Comparison of ENCODE assay signal across 28 cellular contexts in genomic region chr12:108403952-108404351, GRCh38.
A peak's percentile ranks its signal among the peaks of the same experiment; 100 is the strongest.
DNase-seq lines count a peak whose midpoint lies in the region; ATAC-seq and TF ChIP-seq lines count a peak whose summit lies in the region.
"Had no signal": no experiment of that assay in that cellular context is flagged by ENCODE, and none has a peak within 500 bp of the region (broad histone marks: within the 10 kb centered on the region; RNA-seq: fewer than 3 reads in every experiment).

No MANE protein-coding gene starts in this region.

- no peaks in the 10 kb centered on the region for H3F3A ChIP-seq in GM23248 (ENCODE audit: insufficient read depth)

- no peaks in the 10 kb centered on the region for H3K36me3 ChIP-seq in GM23248 (ENCODE audit: low read depth)
- H3K36me3 ChIP-seq: colonic mucosa, heart left ventricle, sigmoid colon had no signal

- H3K9me2 ChIP-seq in GM23248 (ENCODE audit: insufficient read depth), result no peaks in the 10 kb centered on the region

- H3K27ac ChIP-seq in GM23248, result no peak overlapping the region
- H3K27ac ChIP-seq: colonic mucosa, heart left ventricle, sigmoid colon had no signal

- no peaks in the 10 kb centered on the region for H3K79me2 ChIP-seq in GM23248 (ENCODE audit: insufficient read depth)

- H2AFZ ChIP-seq in GM23248, result no peak overlapping the region

- no peaks in the 10 kb centered on the region for H3K36me3 Mint-ChIP-seq in nephron progenitor cell (ENCODE audit: low read depth)
- H3K36me3 Mint-ChIP-seq: activated CD4-positive, alpha-beta memory T cell treated with anti-CD3 and anti-CD28 coated beads for 36 hours; stimulated activated naive B cell treated with anti-CD40 and anti-IgM and Interleukin-4, amounts not matched to agents 10 μg/mL and 1 μg/mL and 100 μg/mL, for 72 hours had no signal

- no peaks in the 10 kb centered on the region for H4K20me1 ChIP-seq in GM23248 (ENCODE audit: insufficient read depth)

- in situ Hi-C loops in GM23248 (cut with MboI), result no loop called here

- TF ChIP-seq CTCF in NB4 (IDR thresholded peaks at IDR 0.05; ENCODE audit: low read depth, low read length), result no peak
- TF ChIP-seq CTCF in nephron progenitor cell (IDR thresholded peaks at IDR 0.05), result no peak

- 10 to 22% methylated on average over 3 of the region's 3 CpGs for WGBS in GM23248 (ENCODE audit: low coverage in 1 of 2, low lambda C conversion rate in 2 of 2, missing lambda C conversion rate in 2 of 2), 2 experiments

- H3K9me3 ChIP-seq in GM23248 (ENCODE audit: low read depth), result no peaks in the 10 kb centered on the region
- H3K9me3 ChIP-seq: colonic mucosa, sigmoid colon had no signal

- no peak overlapping the region for H3K4me3 Mint-ChIP-seq in nephron progenitor cell
- H3K4me3 Mint-ChIP-seq: activated CD4-positive, alpha-beta memory T cell treated with anti-CD3 and anti-CD28 coated beads for 36 hours; activated T-helper 1 cell treated with anti-CD3 and anti-CD28 coated beads, Interleukin-12 subunit alpha, Interleukin-12 subunit beta, Interleukin-2, Interleukin-4 antibody, amounts not matched to agents 30 ng/mL and 10 ng/mL and 1 ng/mL, durations not matched to agents 14 hours and 24 hours and 36 hours; CD4-positive, alpha-beta T cell; stimulated activated naive B cell treated with anti-CD40 and anti-IgM and Interleukin-4, amounts not matched to agents 10 μg/mL and 1 μg/mL and 100 μg/mL, for 72 hours had no signal

- ATAC-seq in Right ventricle myocardium superior (ENCODE audit: poor library complexity), result no peak
- ATAC-seq: activated CD4-positive, CD25-positive, alpha-beta regulatory T cell treated with anti-CD3 and anti-CD28 coated beads, Interleukin-2, amount 50 U/mL, for 24 hours; heart left ventricle; stimulated activated naive B cell treated with anti-CD40 and anti-IgM and Interleukin-4, amounts not matched to agents 10 μg/mL and 1 μg/mL and 100 μg/mL, for 72 hours had no signal

- no peak overlapping the region for H3K9ac ChIP-seq in GM23248

- H3K4me1 ChIP-seq in GM23248 (ENCODE audit: insufficient read depth), result no peaks in the 10 kb centered on the region
- H3K4me1 ChIP-seq: colonic mucosa, heart left ventricle had no signal

- intact Hi-C loops in Right ventricle myocardium superior (cut with DNase I), result no loop called here

- peaks cover 9% of the 10 kb centered on the region for H3K9me3 Mint-ChIP-seq in nephron progenitor cell

- no peak overlapping the region for H3K27ac Mint-ChIP-seq in nephron progenitor cell
- H3K27ac Mint-ChIP-seq: activated CD4-positive, alpha-beta memory T cell treated with anti-CD3 and anti-CD28 coated beads for 36 hours; activated T-helper 1 cell treated with anti-CD3 and anti-CD28 coated beads, Interleukin-12 subunit alpha, Interleukin-12 subunit beta, Interleukin-2, Interleukin-4 antibody, amounts not matched to agents 30 ng/mL and 10 ng/mL and 1 ng/mL, durations not matched to agents 14 hours and 24 hours and 36 hours; CD4-positive, alpha-beta T cell; progenitor cell of endocrine pancreas; stimulated activated naive B cell treated with anti-CD40 and anti-IgM and Interleukin-4, amounts not matched to agents 10 μg/mL and 1 μg/mL and 100 μg/mL, for 72 hours had no signal

- H3K27me3 Mint-ChIP-seq in nephron progenitor cell (ENCODE audit: low read depth, poor library complexity), result peaks cover 7% of the 10 kb centered on the region

- no peak overlapping the region for H3K4me2 ChIP-seq in GM23248 (ENCODE audit: unreplicated experiment)

- H3K4me3 ChIP-seq in GM23248, result no peak overlapping the region
- H3K4me3 ChIP-seq in NB4 (ENCODE audit: low read depth, low read length), result no peak overlapping the region
- H3K4me3 ChIP-seq: colonic mucosa, heart left ventricle, sigmoid colon had no signal

- TF ChIP-seq POLR2A in NB4 (IDR thresholded peaks at IDR 0.05; ENCODE audit: extremely low read depth, insufficient read length), result no peak

- DNase-seq in GM23248, result peak; percentile 14
- peak; percentile 15 for DNase-seq in NB4 (ENCODE audit: low read depth)
- peak; percentile 4 for DNase-seq in astrocyte of the hippocampus (ENCODE audit: low read depth, low spot score)
- DNase-seq in nephron progenitor cell, result peak; percentile 44
- no peak for DNase-seq in activated gamma-delta T cell treated with Interleukin-2 at 50 U/mL for 16 hours
- no peak for DNase-seq in cerebellar nuclear complex (lab: John Stamatoyannopoulos, UW)
- DNase-seq in Right ventricle myocardium superior, result no peak
- DNase-seq: activated CD4-positive, alpha-beta memory T cell treated with anti-CD3 and anti-CD28 coated beads for 36 hours; activated CD8-positive, alpha-beta memory T cell treated with anti-CD3 and anti-CD28 coated beads, Interleukin-2, amount 50 U/mL, for 4 hours; activated naive CD4-positive, alpha-beta T cell treated with anti-CD3 and anti-CD28 coated beads, Interleukin-2, amount 50 U/mL, for 16 hours; amygdala; CD4-positive, alpha-beta T cell; colonic mucosa; effector CD8-positive, alpha-beta T cell; erythroblast; GOT3; heart left ventricle; MM.1S; NCI-H1436; NCI-H2081 treated with DMSO at 0.1 percent for 48 hours; NCI-H446; NCI-H774; sigmoid colon; stimulated activated naive B cell treated with anti-CD40 and anti-IgM and Interleukin-4, amounts not matched to agents 10 μg/mL and 1 μg/mL and 100 μg/mL, for 72 hours; T1000 had no signal

- H3K4me1 Mint-ChIP-seq in nephron progenitor cell, result no peaks in the 10 kb centered on the region
- H3K4me1 Mint-ChIP-seq: stimulated activated naive B cell treated with anti-CD40 and anti-IgM and Interleukin-4, amounts not matched to agents 10 μg/mL and 1 μg/mL and 100 μg/mL, for 72 hours had no signal

- no peaks in the 10 kb centered on the region for H3K27me3 ChIP-seq in GM23248 (replicated peaks; ENCODE audit: insufficient read depth)
- H3K27me3 ChIP-seq: colonic mucosa, sigmoid colon had no signal

Comparison
In these comparisons a context has a peak if more than half of its experiments do, and no peak if none do; other contexts are left out.
1. DNase-seq: peak in GM23248 (single experiment), NB4 (single experiment), astrocyte of the hippocampus (single experiment) and nephron progenitor cell (single experiment); none in activated gamma-delta T cell treated with Interleukin-2 at 50 U/mL for 16 hours (single experiment), cerebellar nuclear complex (0 of 2) and Right ventricle myocardium superior (single experiment).